15 cellular contexts compared by ENCODE assay signal in genomic region chr6:84635081-84635745, GRCh38.
DNase-seq lines count a peak whose midpoint lies in the region; ATAC-seq and TF ChIP-seq lines count a peak whose summit lies in the region.
"Had no signal": no experiment of that assay in that cellular context is flagged by ENCODE, and none has a peak within 500 bp of the region (broad histone marks: within the 10 kb centered on the region; RNA-seq: fewer than 3 reads in every experiment).

No MANE protein-coding gene starts in this region.

- 45 to 70% methylated on average over 2 to 3 of the region's 4 CpGs for WGBS in mesodermal cell (ENCODE audit: insufficient coverage in 2 of 2), 2 experiments

- intact Hi-C loops in sciatic nerve (cut with DNase I), result no loop called here

- H3K4me3 ChIP-seq in AG10803 (ENCODE audit: low read length) (no peak overlapping the region), choroid plexus epithelial cell (ENCODE audit: low read depth, low read length) (no peak overlapping the region), mesodermal cell (ENCODE audit: extremely low read depth, insufficient read depth, low read length, poor library complexity, severe bottlenecking) (no peak overlapping the region)
- H3K4me3 ChIP-seq: thyroid gland had no signal

- peaks cover 29% of the 10 kb centered on the region for H3K4me1 ChIP-seq in mesodermal cell (ENCODE audit: control insufficient read depth, insufficient read depth, low read length, poor library complexity, severe bottlenecking)
- no peaks in the 10 kb centered on the region for H3K4me1 ChIP-seq in foreskin keratinocyte
- H3K4me1 ChIP-seq: thyroid gland had no signal

- TF ChIP-seq CTCF in AG10803 (conservative IDR thresholded peaks at IDR 0.05; ENCODE audit: low read length), result no peak
- TF ChIP-seq CTCF in choroid plexus epithelial cell (conservative IDR thresholded peaks at IDR 0.05; ENCODE audit: low read depth, low read length), result no peak
- no peak for TF ChIP-seq CTCF in foreskin keratinocyte (conservative IDR thresholded peaks at IDR 0.05)
- TF ChIP-seq CTCF in GM10266 (IDR thresholded peaks at IDR 0.05; ENCODE audit: control insufficient read depth, insufficient read depth, low read depth, missing control alignments), result no peak

- H3K9me3 ChIP-seq in mesodermal cell (ENCODE audit: control insufficient read depth, low read length), result no peaks in the 10 kb centered on the region
- H3K9me3 ChIP-seq: thyroid gland had no signal

- no peak for ATAC-seq in foreskin keratinocyte
- no peak for ATAC-seq in sciatic nerve
- ATAC-seq: activated CD8-positive, alpha-beta T cell treated with anti-CD3 and anti-CD28 coated beads for 36 hours had no signal

- no peaks in the 10 kb centered on the region for H3K36me3 ChIP-seq in mesodermal cell (ENCODE audit: control insufficient read depth, insufficient read depth, low read length)
- H3K36me3 ChIP-seq: thyroid gland had no signal

- DNase-seq in AG10803 (ENCODE audit: low read depth) (peak; percentile 53), M059J (ENCODE audit: low read depth) (peak; percentile 63), choroid plexus epithelial cell (ENCODE audit: low read depth) (peak; percentile 79), foreskin keratinocyte (no peak), GM19238 (ENCODE audit: insufficient read length, low spot score) (no peak), sciatic nerve (ENCODE audit: low spot score) (no peak), GM10266 (ENCODE audit: extremely low spot score) (no peak)
- DNase-seq: activated CD8-positive, alpha-beta T cell treated with anti-CD3 and anti-CD28 coated beads for 36 hours; KBM-7; midbrain; NCI-H187; NCI-H82; SHP77; thyroid gland had no signal

- H3K27ac ChIP-seq in mesodermal cell (ENCODE audit: low read depth, low read length, severe bottlenecking) (peak overlapping the region; percentile 87), foreskin keratinocyte (no peak overlapping the region)
- H3K27ac ChIP-seq: thyroid gland had no signal

- no peaks in the 10 kb centered on the region for H3K27me3 ChIP-seq in foreskin keratinocyte
- H3K27me3 ChIP-seq: thyroid gland had no signal

Comparison
In these comparisons a context has a peak if more than half of its experiments do, and no peak if none do; other contexts are left out.
1. DNase-seq: peak in AG10803 (single experiment), M059J (single experiment) and choroid plexus epithelial cell (single experiment); none in foreskin keratinocyte (0 of 2), GM19238 (single experiment), sciatic nerve (single experiment) and GM10266 (single experiment).